Comparison of ENCODE assay signal across 1 cellular context in the genomic region with DNA sequence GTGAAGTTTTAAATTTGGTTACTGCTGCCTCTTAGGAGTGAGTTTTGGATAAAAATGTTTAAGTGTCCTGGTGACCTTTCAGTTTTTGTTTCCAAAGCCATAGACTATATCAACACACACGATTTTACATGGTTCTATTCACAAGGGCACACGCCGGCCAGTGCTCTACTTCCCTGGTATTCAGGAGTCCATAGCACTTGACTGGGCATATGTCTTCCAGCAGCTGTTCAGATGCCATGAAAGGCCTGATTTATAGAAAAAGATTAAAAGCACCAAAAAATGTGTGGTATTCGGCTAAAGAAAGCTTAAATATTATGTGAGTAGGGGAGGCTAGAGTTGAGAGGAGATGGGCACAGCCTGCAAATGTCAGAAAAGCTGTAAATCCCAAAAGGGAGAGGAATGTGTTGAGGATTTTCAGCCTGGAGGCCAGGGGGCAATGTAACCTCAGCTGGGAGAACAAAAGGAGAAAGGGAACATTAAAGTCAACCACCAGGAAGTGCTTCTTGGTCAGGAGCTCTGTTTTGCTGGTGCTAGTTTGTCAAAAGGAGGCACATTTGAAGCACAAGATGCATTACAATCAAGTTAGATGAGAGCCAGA.
TF ChIP-seq lines count a peak whose summit lies in the region.

No MANE protein-coding gene starts in this region.

TF ChIP-seq in WTC11, 78 proteins besides CTCF, POLR2A, EP300 and RAD21 (continued from another document):
- TF ChIP-seq, protein P1, sequence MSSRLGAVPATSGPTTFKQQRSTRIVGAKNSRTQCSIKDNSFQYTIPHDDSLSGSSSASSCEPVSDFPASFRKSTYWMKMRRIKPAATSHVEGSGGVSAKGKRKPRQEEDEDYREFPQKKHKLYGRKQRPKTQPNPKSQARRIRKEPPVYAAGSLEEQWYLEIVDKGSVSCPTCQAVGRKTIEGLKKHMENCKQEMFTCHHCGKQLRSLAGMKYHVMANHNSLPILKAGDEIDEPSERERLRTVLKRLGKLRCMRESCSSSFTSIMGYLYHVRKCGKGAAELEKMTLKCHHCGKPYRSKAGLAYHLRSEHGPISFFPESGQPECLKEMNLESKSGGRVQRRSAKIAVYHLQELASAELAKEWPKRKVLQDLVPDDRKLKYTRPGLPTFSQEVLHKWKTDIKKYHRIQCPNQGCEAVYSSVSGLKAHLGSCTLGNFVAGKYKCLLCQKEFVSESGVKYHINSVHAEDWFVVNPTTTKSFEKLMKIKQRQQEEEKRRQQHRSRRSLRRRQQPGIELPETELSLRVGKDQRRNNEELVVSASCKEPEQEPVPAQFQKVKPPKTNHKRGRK (CRISPR knock-in tag; IDR thresholded peaks at IDR 0.05; ENCODE audit: borderline replicate concordance), result no peak
- no peak for TF ChIP-seq PRDM15 (CRISPR knock-in tag; IDR thresholded peaks at IDR 0.05)
- TF ChIP-seq NR2C2 (CRISPR knock-in tag; IDR thresholded peaks at IDR 0.05), result no peak
- no peak for TF ChIP-seq SOX15 (CRISPR knock-in tag; IDR thresholded peaks at IDR 0.05)
- no peak for TF ChIP-seq ZNF263 (CRISPR knock-in tag; IDR thresholded peaks at IDR 0.05; ENCODE audit: low read depth)
- TF ChIP-seq GTF2I (CRISPR knock-in tag; conservative IDR thresholded peaks at IDR 0.05), result no peak
- TF ChIP-seq JUN (CRISPR knock-in tag; IDR thresholded peaks at IDR 0.05), result no peak
